In genomic region chr5:112976432-112977309, GRCh38 we compare ENCODE assay signal across 1 cellular context.
TF ChIP-seq lines count a peak whose summit lies in the region.

Gene DCP2, plus strand, starts transcription at chr5:112976798. Its CDS starts 136 bp downstream, at chr5:112976934.

TF ChIP-seq in K562, 482 proteins besides CTCF, POLR2A, EP300 and RAD21 (continued from another document and continues in another):
- TF ChIP-seq ATF2 (CRISPR knock-in tag; IDR thresholded peaks at IDR 0.05) = no peak
- no peak for TF ChIP-seq PRPF4 (IDR thresholded peaks at IDR 0.05; ENCODE audit: insufficient read depth, low read depth, low read length, poor library complexity, severe bottlenecking)
- peak; percentile 95 for TF ChIP-seq ASH1L (IDR thresholded peaks at IDR 0.05; ENCODE audit: borderline replicate concordance, low read depth, partially characterized antibody)
- no peak for TF ChIP-seq CAMTA2 (CRISPR knock-in tag; conservative IDR thresholded peaks at IDR 0.05)
- TF ChIP-seq ZNF79 (CRISPR knock-in tag; IDR thresholded peaks at IDR 0.05; ENCODE audit: low read depth) = no peak
- TF ChIP-seq MTA3 (IDR thresholded peaks at IDR 0.05; ENCODE audit: borderline replicate concordance) = peak; percentile 84; the same call in 1 of the 2 replicates
- no peak for TF ChIP-seq ZNF318 (IDR thresholded peaks at IDR 0.05; ENCODE audit: borderline replicate concordance in 1 of 2, low read depth in 1 of 2)
- no peak for TF ChIP-seq DNMT1 (IDR thresholded peaks at IDR 0.05)
- no peak for TF ChIP-seq ZNF785 (CRISPR knock-in tag; IDR thresholded peaks at IDR 0.05)
- 0 out of 2 replicates have a peak, but pooled peaks have one; percentile 18 for TF ChIP-seq REST (CRISPR knock-in tag; IDR thresholded peaks at IDR 0.05; ENCODE audit: low read depth)
- TF ChIP-seq ADNP (tag; IDR thresholded peaks at IDR 0.05) = no peak
- no peak; the same call in 1 of the 2 replicates for TF ChIP-seq SMARCE1 (IDR thresholded peaks at IDR 0.05)
- TF ChIP-seq ZNF316 (IDR thresholded peaks at IDR 0.05) = no peak
- TF ChIP-seq U2AF1 (optimal IDR thresholded peaks at IDR 0.05; ENCODE audit: low read depth, low read length) = no peak
- peak; percentile 82; the same call in 1 of the 2 replicates for TF ChIP-seq KLF13 (tag; IDR thresholded peaks at IDR 0.05; ENCODE audit: borderline replicate concordance, low read depth)
- no peak for TF ChIP-seq ZKSCAN8 (CRISPR knock-in tag; IDR thresholded peaks at IDR 0.05)
- TF ChIP-seq MCM5 (IDR thresholded peaks at IDR 0.05; ENCODE audit: low read depth) = no peak
- TF ChIP-seq, protein P1, sequence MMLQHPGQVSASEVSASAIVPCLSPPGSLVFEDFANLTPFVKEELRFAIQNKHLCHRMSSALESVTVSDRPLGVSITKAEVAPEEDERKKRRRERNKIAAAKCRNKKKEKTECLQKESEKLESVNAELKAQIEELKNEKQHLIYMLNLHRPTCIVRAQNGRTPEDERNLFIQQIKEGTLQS (IDR thresholded peaks at IDR 0.05) = no peak
- TF ChIP-seq, protein P1 (CRISPR knock-in tag; conservative IDR thresholded peaks at IDR 0.05) = no peak
- TF ChIP-seq MAFK (IDR thresholded peaks at IDR 0.05; ENCODE audit: low read length) = no peak
- TF ChIP-seq THAP12 (CRISPR knock-in tag; IDR thresholded peaks at IDR 0.05) = peak; percentile 90
- no peak for TF ChIP-seq ZFP1 (CRISPR knock-in tag; IDR thresholded peaks at IDR 0.05)
- TF ChIP-seq TCF7L2 (IDR thresholded peaks at IDR 0.05; ENCODE audit: low read depth, low read length) = no peak
- no peak for TF ChIP-seq NR2F6 (CRISPR knock-in tag; IDR thresholded peaks at IDR 0.05)
- TF ChIP-seq MEIS2 (IDR thresholded peaks at IDR 0.05; ENCODE audit: partially characterized antibody) = peak; percentile 85
- TF ChIP-seq COPS2 (conservative IDR thresholded peaks at IDR 0.05) = no peak
- TF ChIP-seq ZBTB1 (CRISPR knock-in tag; IDR thresholded peaks at IDR 0.05; ENCODE audit: borderline replicate concordance, low read depth) = 0 out of 2 replicates have a peak, but pooled peaks have one; percentile 43
- TF ChIP-seq, protein P2, sequence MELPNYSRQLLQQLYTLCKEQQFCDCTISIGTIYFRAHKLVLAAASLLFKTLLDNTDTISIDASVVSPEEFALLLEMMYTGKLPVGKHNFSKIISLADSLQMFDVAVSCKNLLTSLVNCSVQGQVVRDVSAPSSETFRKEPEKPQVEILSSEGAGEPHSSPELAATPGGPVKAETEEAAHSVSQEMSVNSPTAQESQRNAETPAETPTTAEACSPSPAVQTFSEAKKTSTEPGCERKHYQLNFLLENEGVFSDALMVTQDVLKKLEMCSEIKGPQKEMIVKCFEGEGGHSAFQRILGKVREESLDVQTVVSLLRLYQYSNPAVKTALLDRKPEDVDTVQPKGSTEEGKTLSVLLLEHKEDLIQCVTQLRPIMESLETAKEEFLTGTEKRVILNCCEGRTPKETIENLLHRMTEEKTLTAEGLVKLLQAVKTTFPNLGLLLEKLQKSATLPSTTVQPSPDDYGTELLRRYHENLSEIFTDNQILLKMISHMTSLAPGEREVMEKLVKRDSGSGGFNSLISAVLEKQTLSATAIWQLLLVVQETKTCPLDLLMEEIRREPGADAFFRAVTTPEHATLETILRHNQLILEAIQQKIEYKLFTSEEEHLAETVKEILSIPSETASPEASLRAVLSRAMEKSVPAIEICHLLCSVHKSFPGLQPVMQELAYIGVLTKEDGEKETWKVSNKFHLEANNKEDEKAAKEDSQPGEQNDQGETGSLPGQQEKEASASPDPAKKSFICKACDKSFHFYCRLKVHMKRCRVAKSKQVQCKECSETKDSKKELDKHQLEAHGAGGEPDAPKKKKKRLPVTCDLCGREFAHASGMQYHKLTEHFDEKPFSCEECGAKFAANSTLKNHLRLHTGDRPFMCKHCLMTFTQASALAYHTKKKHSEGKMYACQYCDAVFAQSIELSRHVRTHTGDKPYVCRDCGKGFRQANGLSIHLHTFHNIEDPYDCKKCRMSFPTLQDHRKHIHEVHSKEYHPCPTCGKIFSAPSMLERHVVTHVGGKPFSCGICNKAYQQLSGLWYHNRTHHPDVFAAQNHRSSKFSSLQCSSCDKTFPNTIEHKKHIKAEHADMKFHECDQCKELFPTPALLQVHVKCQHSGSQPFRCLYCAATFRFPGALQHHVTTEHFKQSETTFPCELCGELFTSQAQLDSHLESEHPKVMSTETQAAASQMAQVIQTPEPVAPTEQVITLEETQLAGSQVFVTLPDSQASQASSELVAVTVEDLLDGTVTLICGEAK (IDR thresholded peaks at IDR 0.05) = peak; percentile 60
- TF ChIP-seq, protein P2 (CRISPR knock-in tag; IDR thresholded peaks at IDR 0.05) = no peak
- TF ChIP-seq SMARCB1 (IDR thresholded peaks at IDR 0.05; ENCODE audit: insufficient read length, low read depth) = no peak
- TF ChIP-seq FOXM1 (IDR thresholded peaks at IDR 0.05; ENCODE audit: low read depth) = peak; percentile 88
- TF ChIP-seq FOXM1 (CRISPR knock-in tag; IDR thresholded peaks at IDR 0.05; ENCODE audit: low read depth) = 0 out of 2 replicates have a peak, but pooled peaks have one; percentile 64
